ENCODE assay signal across 1 cellular context in genomic region chr12:88419794-88420193, GRCh38.
TF ChIP-seq lines count a peak whose summit lies in the region.

No MANE protein-coding gene starts in this region.

TF ChIP-seq in H1, 55 proteins besides CTCF, POLR2A, EP300 and RAD21:
- TF ChIP-seq RBBP5 (IDR thresholded peaks at IDR 0.05; ENCODE audit: borderline replicate concordance, low read depth, low read length) (no peak), TEAD4 (IDR thresholded peaks at IDR 0.05; ENCODE audit: low read depth, low read length) (no peak), NRF1 (IDR thresholded peaks at IDR 0.05; ENCODE audit: low read depth, low read length) (no peak), RNF2 (IDR thresholded peaks at IDR 0.05; ENCODE audit: borderline replicate concordance, low read depth, low read length, missing control alignments, poor library complexity, severe bottlenecking) (no peak), YY1 (IDR thresholded peaks at IDR 0.05; ENCODE audit: low read depth, low read length) (no peak), CHD2 (IDR thresholded peaks at IDR 0.05; ENCODE audit: low read length) (no peak), RXRA (IDR thresholded peaks at IDR 0.05; ENCODE audit: insufficient read depth, low read depth, low read length) (no peak), POU5F1 (IDR thresholded peaks at IDR 0.05; ENCODE audit: low read depth, low read length) (no peak), EGR1 (IDR thresholded peaks at IDR 0.05; ENCODE audit: borderline replicate concordance, low read depth, low read length) (no peak), GTF2F1 (IDR thresholded peaks at IDR 0.05; ENCODE audit: borderline replicate concordance, low read depth, low read length) (no peak), TCF12 (IDR thresholded peaks at IDR 0.05; ENCODE audit: low read depth, low read length) (no peak), TAF7 (optimal IDR thresholded peaks at IDR 0.05; ENCODE audit: borderline replicate concordance, low read depth, low read length) (no peak), JUN (IDR thresholded peaks at IDR 0.05; ENCODE audit: low read depth, low read length) (no peak), POLR2AphosphoS5 (IDR thresholded peaks at IDR 0.05; ENCODE audit: low read depth, low read length) (no peak), SP4 (IDR thresholded peaks at IDR 0.05; ENCODE audit: low read length) (no peak)
- TF ChIP-seq, protein P1, sequence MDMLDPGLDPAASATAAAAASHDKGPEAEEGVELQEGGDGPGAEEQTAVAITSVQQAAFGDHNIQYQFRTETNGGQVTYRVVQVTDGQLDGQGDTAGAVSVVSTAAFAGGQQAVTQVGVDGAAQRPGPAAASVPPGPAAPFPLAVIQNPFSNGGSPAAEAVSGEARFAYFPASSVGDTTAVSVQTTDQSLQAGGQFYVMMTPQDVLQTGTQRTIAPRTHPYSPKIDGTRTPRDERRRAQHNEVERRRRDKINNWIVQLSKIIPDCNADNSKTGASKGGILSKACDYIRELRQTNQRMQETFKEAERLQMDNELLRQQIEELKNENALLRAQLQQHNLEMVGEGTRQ (IDR thresholded peaks at IDR 0.05; ENCODE audit: low read length), result no peak
- TF ChIP-seq, protein P2, sequence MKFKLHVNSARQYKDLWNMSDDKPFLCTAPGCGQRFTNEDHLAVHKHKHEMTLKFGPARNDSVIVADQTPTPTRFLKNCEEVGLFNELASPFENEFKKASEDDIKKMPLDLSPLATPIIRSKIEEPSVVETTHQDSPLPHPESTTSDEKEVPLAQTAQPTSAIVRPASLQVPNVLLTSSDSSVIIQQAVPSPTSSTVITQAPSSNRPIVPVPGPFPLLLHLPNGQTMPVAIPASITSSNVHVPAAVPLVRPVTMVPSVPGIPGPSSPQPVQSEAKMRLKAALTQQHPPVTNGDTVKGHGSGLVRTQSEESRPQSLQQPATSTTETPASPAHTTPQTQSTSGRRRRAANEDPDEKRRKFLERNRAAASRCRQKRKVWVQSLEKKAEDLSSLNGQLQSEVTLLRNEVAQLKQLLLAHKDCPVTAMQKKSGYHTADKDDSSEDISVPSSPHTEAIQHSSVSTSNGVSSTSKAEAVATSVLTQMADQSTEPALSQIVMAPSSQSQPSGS (IDR thresholded peaks at IDR 0.05; ENCODE audit: low read length), result no peak
